ENCODE assay signal across 1 cellular context in genomic region chr2:162090109-162090508, GRCh38.
A peak's percentile ranks its signal among the peaks of the same experiment; 100 is the strongest.
TF ChIP-seq lines count a peak whose summit lies in the region.

No MANE protein-coding gene starts in this region.

TF ChIP-seq in endothelial cell of umbilical vein, 7 proteins besides CTCF, POLR2A, EP300 and RAD21:
- TF ChIP-seq MYC (IDR thresholded peaks at IDR 0.05; ENCODE audit: low read depth, low read length) (no peak), EZH2 (IDR thresholded peaks at IDR 0.05; ENCODE audit: borderline replicate concordance, low read depth, low read length, severe bottlenecking) (no peak), JUN (IDR thresholded peaks at IDR 0.05; ENCODE audit: borderline replicate concordance, insufficient read depth, insufficient read length, low read depth) (peak; percentile 75), FOS (IDR thresholded peaks at IDR 0.05; ENCODE audit: borderline replicate concordance, insufficient read depth, low read length) (peak; percentile 68)
